ENCODE assay signal across 10 cellular contexts in genomic region chr22:18060646-18061620, GRCh38. TPM values are rescaled to one million over a fixed set of nuclear protein-coding genes. Genes with fewer than 3 reads are reported as not detected.
DNase-seq lines count a peak whose midpoint lies in the region; ATAC-seq and TF ChIP-seq lines count a peak whose summit lies in the region.
"Had no signal": no experiment of that assay in that cellular context is flagged by ENCODE, and none has a peak within 500 bp of the region (broad histone marks: within the 10 kb centered on the region; RNA-seq: fewer than 3 reads in every experiment).

No MANE protein-coding gene starts in this region.

- H3K27me3 ChIP-seq in ascending aorta (no peaks in the 10 kb centered on the region), smooth muscle cell (ENCODE audit: low read depth) (no peaks in the 10 kb centered on the region)

- no peaks in the 10 kb centered on the region for H4K20me1 ChIP-seq in smooth muscle cell (ENCODE audit: low read depth)

- no peak overlapping the region for H3K4me2 ChIP-seq in smooth muscle cell

- H3K9me3 ChIP-seq in ascending aorta (no peaks in the 10 kb centered on the region), smooth muscle cell (replicated peaks; ENCODE audit: low read depth) (no peaks in the 10 kb centered on the region)

- H3K4me3 ChIP-seq in ascending aorta (no peak overlapping the region), smooth muscle cell (no peak overlapping the region)

- DNase-seq in HCEC 1CT: peak; percentile 65
- no peak for DNase-seq in ascending aorta (ENCODE audit: low spot score in 2 of 2)
- DNase-seq in kidney glomerular epithelial cell (lab: John Stamatoyannopoulos, UW): peak; percentile 98
- DNase-seq in smooth muscle cell (lab: John Stamatoyannopoulos, UW; ENCODE audit: unreplicated experiment): no peak
- DNase-seq in NCI-H1436 (lab: John Stamatoyannopoulos, UW): no peak
- no peak for DNase-seq in left ventricle myocardium superior
- DNase-seq in OCI-M1 (lab: John Stamatoyannopoulos, UW): no peak
- DNase-seq: activated CD4-positive, alpha-beta T cell treated with anti-CD3 and anti-CD28 coated beads, Interleukin-2, amount 50 U/mL, for 4 hours; DMS153 had no signal

- 76% methylated on average over 13 of the region's 13 CpGs for WGBS in smooth muscle cell (ENCODE audit: low lambda C conversion rate)

- intact Hi-C loops in ascending aorta (cut with DNase I) (no loop called here), left ventricle myocardium superior (cut with micrococcal nuclease) (no loop called here)

- H3K36me3 ChIP-seq in ascending aorta (no peaks in the 10 kb centered on the region), smooth muscle cell (ENCODE audit: low read depth) (no peaks in the 10 kb centered on the region)

- H3K4me1 ChIP-seq in ascending aorta (peaks cover 14 to 28% of the 10 kb centered on the region in 2 donors), smooth muscle cell (ENCODE audit: low read depth) (peaks cover 4% of the 10 kb centered on the region)

- ATAC-seq in left ventricle myocardium superior (no peak), HG03571 (IDR thresholded peaks at IDR 0.05; ENCODE audit: unreplicated experiment) (no peak)

- no peaks in the 10 kb centered on the region for H3K79me2 ChIP-seq in smooth muscle cell (ENCODE audit: low read depth)

- no peak overlapping the region for H2AFZ ChIP-seq in smooth muscle cell (ENCODE audit: low read depth)

- H3K9ac ChIP-seq in smooth muscle cell (ENCODE audit: low read depth): peak overlapping the region; percentile 10

- H3F3A ChIP-seq in smooth muscle cell (ENCODE audit: low read depth): no peaks in the 10 kb centered on the region

- no peak for TF ChIP-seq CTCF in ascending aorta (IDR thresholded peaks at IDR 0.05)
- no peak for TF ChIP-seq CTCF in smooth muscle cell (IDR thresholded peaks at IDR 0.05; ENCODE audit: borderline replicate concordance, insufficient read depth, poor library complexity, severe bottlenecking)

- peak overlapping the region; percentile 18 to 62 for H3K27ac ChIP-seq in ascending aorta
- H3K27ac ChIP-seq in smooth muscle cell (ENCODE audit: low read depth): peak overlapping the region; percentile 56

RNA-seq across cellular contexts. Expression of gene PEX26, which starts 16.9 kb away (rescaled TPM):
- total RNA-seq in ascending aorta: 38.1 TPM
- total RNA-seq in smooth muscle cell: 15.3 and 15.6 TPM in 2 replicates
- polyA plus RNA-seq in smooth muscle cell: 2.4 and 4.3 TPM in 2 replicates
- 20.6 TPM for total RNA-seq in left ventricle myocardium superior

RNA-seq across cellular contexts. Expression of gene MICAL3, which starts 36.6 kb away (rescaled TPM):
- 36.9 TPM for total RNA-seq in ascending aorta
- total RNA-seq in smooth muscle cell: 15.4 and 28.6 TPM in 2 replicates
- polyA plus RNA-seq in smooth muscle cell: 3.1 and 9.5 TPM in 2 replicates
- total RNA-seq in left ventricle myocardium superior: 90.4 TPM

RNA-seq across cellular contexts. Expression of gene TUBA8, which starts 49.7 kb away (rescaled TPM):
- not detected for total RNA-seq in ascending aorta
- total RNA-seq in smooth muscle cell: 0.40 and 1.8 TPM in 2 replicates
- polyA plus RNA-seq in smooth muscle cell: 0.26 and 0.55 TPM in 2 replicates
- 298 TPM for total RNA-seq in left ventricle myocardium superior

Comparison
In these comparisons a context has a peak if more than half of its experiments do, and no peak if none do; other contexts are left out.
1. DNase-seq: peak in HCEC 1CT (single experiment) and kidney glomerular epithelial cell (single experiment); none in ascending aorta (0 of 2), smooth muscle cell (single experiment), NCI-H1436 (single experiment), left ventricle myocardium superior (single experiment) and OCI-M1 (single experiment).
2. RNA of gene TUBA8, which starts 49.7 kb away (total RNA-seq): 298 TPM in left ventricle myocardium superior (single experiment); 0.40 to 1.8 TPM in smooth muscle cell and not detected in ascending aorta (single experiment); every median in the first group is over 100 times any median in the second.